Comparison of ENCODE assay signal across 28 cellular contexts in the genomic region with DNA sequence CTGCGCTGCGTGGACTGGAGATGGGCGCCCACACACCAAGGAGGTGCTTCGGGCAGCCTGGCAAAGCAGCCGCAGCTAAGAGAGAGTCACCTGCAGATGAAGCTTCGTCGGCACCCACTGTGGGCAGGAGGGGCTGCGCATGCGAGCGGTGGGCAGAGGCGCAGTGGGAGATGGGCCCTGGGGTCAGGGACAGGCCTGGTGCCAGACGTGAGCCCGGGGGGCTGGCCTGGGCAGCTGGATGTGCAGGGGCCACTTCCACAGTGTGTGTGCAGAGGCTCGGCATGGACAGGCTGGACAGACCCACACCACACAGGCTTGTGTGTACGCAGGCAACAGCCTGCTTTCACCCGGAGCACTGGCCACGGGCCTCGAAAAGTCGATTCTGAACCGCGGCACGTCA.
"Had no signal": no experiment of that assay in that cellular context is flagged by ENCODE, and none has a peak within 500 bp of the region (broad histone marks: within the 10 kb centered on the region; RNA-seq: fewer than 3 reads in every experiment).

No MANE protein-coding gene starts in this region.

- H3K9me3 ChIP-seq: esophagus muscularis mucosa, gastrocnemius medialis had no signal

- H3K27ac ChIP-seq: brain microvascular endothelial cell, esophagus muscularis mucosa, foreskin keratinocyte, gastrocnemius medialis had no signal

- DNase-seq: activated CD4-positive, alpha-beta memory T cell treated with anti-CD3 and anti-CD28 coated beads for 36 hours; activated CD4-positive, alpha-beta T cell treated with anti-CD3 and anti-CD28 coated beads for 36 hours; activated CD4-positive, alpha-beta T cell treated with anti-CD3 and anti-CD28 coated beads, Interleukin-2, amount 10 ng/mL, durations not matched to agents 24 days and 14 days; activated CD4-positive, CD25-positive, alpha-beta regulatory T cell; activated CD4-positive, CD25-positive, alpha-beta regulatory T cell treated with anti-CD3 and anti-CD28 coated beads, Interleukin-2, amount 50 U/mL, for 72 hours; activated CD8-positive, alpha-beta memory T cell treated with anti-CD3 and anti-CD28 coated beads, Interleukin-2, amount 10 ng/mL, durations not matched to agents 7 days and 5 days; activated CD8-positive, alpha-beta memory T cell treated with anti-CD3 and anti-CD28 coated beads, Interleukin-2, amount 50 U/mL, for 4 hours; activated CD8-positive, alpha-beta T cell treated with anti-CD3 and anti-CD28 coated beads, Interleukin-2, amount 10 ng/mL, durations not matched to agents 7 days and 5 days; activated effector memory CD4-positive, alpha-beta T cell treated with anti-CD3 and anti-CD28 coated beads, Interleukin-2, amount 50 U/mL, for 16 hours; activated naive CD4-positive, alpha-beta T cell treated with anti-CD3 and anti-CD28 coated beads for 36 hours; activated T-cell treated with anti-CD3 and anti-CD28 coated beads, Interleukin-2, amount 50 U/mL, for 1 hour; activated T-cell treated with anti-CD3 and anti-CD28 coated beads, Interleukin-2, amount 50 U/mL, for 48 hours; amniotic stem cell; anterior cingulate cortex; brain microvascular endothelial cell; caudate nucleus; cortex of kidney; dermis blood vessel endothelial cell; effector CD4-positive, alpha-beta T cell; effector memory CD8-positive, alpha-beta T cell; erythroblast; foreskin keratinocyte; gastrocnemius medialis; glutamatergic neuron; T-helper 2 cell had no signal

- H3K27me3 ChIP-seq: brain microvascular endothelial cell, esophagus muscularis mucosa, foreskin keratinocyte, gastrocnemius medialis had no signal

- FAIRE-seq: astrocyte, colon had no signal

- H3K4me3 ChIP-seq: esophagus muscularis mucosa, gastrocnemius medialis had no signal

- ATAC-seq: activated CD4-positive, alpha-beta T cell treated with anti-CD3 and anti-CD28 coated beads for 36 hours; activated CD8-positive, alpha-beta memory T cell treated with anti-CD3 and anti-CD28 coated beads, Interleukin-2, amount 10 ng/mL, durations not matched to agents 7 days and 5 days; activated CD8-positive, alpha-beta T cell treated with anti-CD3 and anti-CD28 coated beads, Interleukin-2, amount 10 ng/mL, durations not matched to agents 7 days and 5 days; effector memory CD8-positive, alpha-beta T cell; foreskin keratinocyte; gastrocnemius medialis had no signal
